Comparison of ENCODE assay signal across 12 cellular contexts in the genomic region with DNA sequence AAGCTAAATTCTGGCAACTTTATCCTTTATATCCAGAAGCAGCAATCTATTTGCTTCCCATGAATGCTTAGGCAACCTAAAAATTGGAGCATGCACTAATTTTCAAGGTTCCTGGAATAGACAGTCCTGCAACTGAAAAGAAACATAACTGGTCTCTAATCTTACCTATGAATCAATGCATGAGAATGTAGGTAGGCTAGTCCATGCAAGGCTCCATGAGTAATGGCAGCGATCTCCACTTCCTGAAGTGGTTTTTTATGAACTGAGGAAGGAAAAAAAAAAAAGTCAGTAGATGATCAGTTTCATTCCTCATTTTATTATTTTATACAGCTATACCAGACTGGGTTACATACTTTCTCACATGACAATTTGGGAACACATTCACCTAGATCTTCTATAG.
A peak's percentile ranks its signal among the peaks of the same experiment; 100 is the strongest.
DNase-seq lines count a peak whose midpoint lies in the region; ATAC-seq and TF ChIP-seq lines count a peak whose summit lies in the region.
"Had no signal": no experiment of that assay in that cellular context is flagged by ENCODE, and none has a peak within 500 bp of the region (broad histone marks: within the 10 kb centered on the region; RNA-seq: fewer than 3 reads in every experiment).

No MANE protein-coding gene starts in this region.

- ATAC-seq in natural killer cell: no peak
- no peak for ATAC-seq in left colon
- ATAC-seq in GM18505 (IDR thresholded peaks at IDR 0.05; ENCODE audit: unreplicated experiment): no peak

- CTCF ChIA-PET in CD4-positive, alpha-beta memory T cell (lab: Charles Lee; ENCODE audit: partially characterized antibody): no interaction called here
- CTCF ChIA-PET in mammary epithelial cell (lab: Charles Lee; ENCODE audit: low non-redundant PET): interaction anchor here (0.6 kb wide), 1 partner anchor 136 kb away, joined by 6 read pairs; no protein-coding TSS in a partner anchor

- H3K9ac ChIP-seq in mammary epithelial cell (ENCODE audit: insufficient read depth, low read length): peak overlapping the region; percentile 38

- peak overlapping the region; percentile 67 for H3K4me2 ChIP-seq in mammary epithelial cell (ENCODE audit: insufficient read depth, low read depth, low read length)

- no peak overlapping the region for H3K4me3 Mint-ChIP-seq in CD4-positive, alpha-beta memory T cell
- H3K4me3 Mint-ChIP-seq in natural killer cell: no peak overlapping the region
- H3K4me3 Mint-ChIP-seq: nephron had no signal

- no peak overlapping the region for H2AFZ ChIP-seq in mammary epithelial cell (ENCODE audit: low read depth, low read length)

- intact Hi-C loops in CD4-positive, alpha-beta memory T cell (cut with micrococcal nuclease): no loop called here
- intact Hi-C loops in mammary epithelial cell (cut with micrococcal nuclease) (loop anchor here (1.0 to 5.0 kb wide), 5 partner anchors 34 to 138 kb away; a partner anchor contains a TSS), natural killer cell (cut with micrococcal nuclease) (no loop called here), left colon (cut with DNase I, micrococcal nuclease) (no loop called here)

- H3K27me3 Mint-ChIP-seq in CD4-positive, alpha-beta memory T cell: no peaks in the 10 kb centered on the region
- no peaks in the 10 kb centered on the region for H3K27me3 Mint-ChIP-seq in natural killer cell (ENCODE audit: low read depth in 2 of 2)

- H3K4me3 ChIP-seq in CD4-positive, alpha-beta memory T cell (ENCODE audit: low read length in 2 of 2): no peak overlapping the region
- H3K4me3 ChIP-seq in mammary epithelial cell (replicated peaks in 1 of 3; ENCODE audit: insufficient read depth in 1 of 3, low read depth in 2 of 3, low read length in 3 of 3): peak overlapping the region in 1 of 3 experiments; percentile 11
- H3K4me3 ChIP-seq: colonic mucosa had no signal

- POLR2A ChIA-PET in CD4-positive, alpha-beta memory T cell (lab: Charles Lee; ENCODE audit: partially characterized antibody): no interaction called here

- H3K27ac ChIP-seq in CD4-positive, alpha-beta memory T cell (ENCODE audit: low read depth, low read length): no peak overlapping the region
- peak overlapping the region; percentile 89 for H3K27ac ChIP-seq in mammary epithelial cell (ENCODE audit: insufficient read depth, low read depth, low read length)
- H3K27ac ChIP-seq: colonic mucosa had no signal

- no peaks in the 10 kb centered on the region for H3K79me2 ChIP-seq in mammary epithelial cell (ENCODE audit: insufficient read depth, low read length)

- TF ChIP-seq CTCF in mammary epithelial cell (conservative IDR thresholded peaks at IDR 0.05 in 1 of 2, IDR thresholded peaks at IDR 0.05 in 1 of 2; ENCODE audit: extremely low read depth in 1 of 2, insufficient read depth in 1 of 2, low read depth in 1 of 2, low read length in 2 of 2): no peak
- no peak for TF ChIP-seq CTCF in natural killer cell (IDR thresholded peaks at IDR 0.05)

- H3K4me1 ChIP-seq in CD4-positive, alpha-beta memory T cell (ENCODE audit: insufficient read depth, low read length): no peaks in the 10 kb centered on the region
- H3K4me1 ChIP-seq in mammary epithelial cell (ENCODE audit: insufficient read depth, low read length): peaks cover 23% of the 10 kb centered on the region
- H3K4me1 ChIP-seq: colonic mucosa had no signal

- no peaks in the 10 kb centered on the region for H3K27me3 ChIP-seq in CD4-positive, alpha-beta memory T cell (ENCODE audit: insufficient read depth, low read length)
- no peaks in the 10 kb centered on the region for H3K27me3 ChIP-seq in mammary epithelial cell (ENCODE audit: insufficient read depth, low read length)
- H3K27me3 ChIP-seq: colonic mucosa had no signal

- no peak for TF ChIP-seq POLR2A in GM18505 (IDR thresholded peaks at IDR 0.05; ENCODE audit: borderline replicate concordance, extremely low read depth, insufficient read depth, insufficient read length)

- H3K4me1 Mint-ChIP-seq in CD4-positive, alpha-beta memory T cell: peaks cover 0 to 7% (median 1%) of the 10 kb centered on the region in 4 donors
- H3K4me1 Mint-ChIP-seq in natural killer cell: peaks cover 13 to 16% of the 10 kb centered on the region in 2 donors
- H3K4me1 Mint-ChIP-seq: nephron had no signal

- dilution Hi-C loops in mammary epithelial cell (cut with HindIII; ENCODE audit: low sequenced_read_pairs): no loop called here

- H3K36me3 Mint-ChIP-seq in CD4-positive, alpha-beta memory T cell: peaks cover 43 to 50% of the 10 kb centered on the region in 2 donors
- H3K36me3 Mint-ChIP-seq in natural killer cell: no peaks in the 10 kb centered on the region

- H3K9me3 Mint-ChIP-seq in CD4-positive, alpha-beta memory T cell: peaks cover 0 to 4% (median 0%) of the 10 kb centered on the region in 8 donors
- H3K9me3 Mint-ChIP-seq in natural killer cell: no peaks in the 10 kb centered on the region
- H3K9me3 Mint-ChIP-seq: nephron had no signal

- in situ Hi-C loops in mammary epithelial cell (cut with MboI; ENCODE audit: low sequenced_read_pairs in 2 of 2): no loop called here

- no peaks in the 10 kb centered on the region for H4K20me1 ChIP-seq in mammary epithelial cell (ENCODE audit: insufficient read depth, low read length)

- 0% methylated on average over 1 of the region's 1 CpG for WGBS in mammary epithelial cell (ENCODE audit: low coverage, missing lambda C conversion rate)

- no TSS peak for BruUV-seq in mammary epithelial cell (replicated peaks; lab: Mats Ljungman, UMichigan)

- peak overlapping the region in 6 of 7 donors; percentile 19 to 84 (median 58) for H3K27ac Mint-ChIP-seq in CD4-positive, alpha-beta memory T cell
- peak overlapping the region; percentile 67 to 81 for H3K27ac Mint-ChIP-seq in natural killer cell
- H3K27ac Mint-ChIP-seq: nephron had no signal

- H3K9me3 ChIP-seq in CD4-positive, alpha-beta memory T cell (ENCODE audit: control insufficient read depth in 1 of 2, low read length in 2 of 2): no peaks in the 10 kb centered on the region
- no peaks in the 10 kb centered on the region for H3K9me3 ChIP-seq in mammary epithelial cell (replicated peaks; ENCODE audit: insufficient read depth, low read length)
- H3K9me3 ChIP-seq: colonic mucosa had no signal

- peaks cover 18% of the 10 kb centered on the region for H3K36me3 ChIP-seq in CD4-positive, alpha-beta memory T cell (ENCODE audit: insufficient read depth, low read length)
- peaks cover 8% of the 10 kb centered on the region for H3K36me3 ChIP-seq in mammary epithelial cell (ENCODE audit: insufficient read depth, low read length)
- H3K36me3 ChIP-seq: colonic mucosa had no signal

- DNase-seq in CD4-positive, alpha-beta memory T cell: no peak
- DNase-seq in HT1080 (ENCODE audit: low read depth): peak; percentile 70
- DNase-seq in mammary epithelial cell: peak; percentile 83
- no peak for DNase-seq in natural killer cell
- DNase-seq in left colon: no peak
- no peak for DNase-seq in activated CD4-positive, alpha-beta T cell treated with anti-CD3 and anti-CD28 coated beads, Interleukin-2, amount 50 U/mL, for 4 hours
- no peak for DNase-seq in activated CD4-positive, CD25-positive, alpha-beta regulatory T cell treated with anti-CD3 and anti-CD28 coated beads, Interleukin-2, amount 50 U/mL, for 72 hours
- DNase-seq: colonic mucosa, GF-D8, NCI-H2171 had no signal

Comparison
In these comparisons a context has a peak if more than half of its experiments do, and no peak if none do; other contexts are left out.
1. DNase-seq: peak in HT1080 (single experiment) and mammary epithelial cell (single experiment); none in CD4-positive, alpha-beta memory T cell (0 of 5), natural killer cell (single experiment), left colon (0 of 2), activated CD4-positive, alpha-beta T cell treated with anti-CD3 and anti-CD28 coated beads, Interleukin-2, amount 50 U/mL, for 4 hours (0 of 2) and activated CD4-positive, CD25-positive, alpha-beta regulatory T cell treated with anti-CD3 and anti-CD28 coated beads, Interleukin-2, amount 50 U/mL, for 72 hours (single experiment).